Comparison of ENCODE assay signal across 8 cellular contexts in the genomic region with DNA sequence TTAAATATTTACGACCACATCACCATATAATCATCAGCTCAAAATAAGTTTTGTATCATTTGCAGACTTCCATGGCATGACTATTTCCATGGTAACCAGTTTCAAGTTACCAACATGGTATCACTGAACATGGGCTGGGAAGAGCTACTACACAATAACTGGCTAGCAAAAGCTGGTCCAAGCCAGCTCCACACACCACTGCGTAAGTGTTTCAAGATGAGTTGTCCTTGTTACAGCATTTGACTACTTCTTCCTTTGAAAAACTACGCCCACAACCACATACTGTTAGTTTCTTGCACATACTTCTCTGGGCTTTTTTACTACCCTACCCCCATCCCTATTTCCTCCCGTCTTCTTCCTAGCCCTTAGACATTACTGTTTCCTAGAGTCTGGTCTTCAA. TPM values are rescaled to one million over a fixed set of nuclear protein-coding genes. Genes with fewer than 3 reads are reported as not detected.
DNase-seq lines count a peak whose midpoint lies in the region; ATAC-seq and TF ChIP-seq lines count a peak whose summit lies in the region.

No MANE protein-coding gene starts in this region.

- no peak for TF ChIP-seq EP300 in transverse colon (IDR thresholded peaks at IDR 0.05; ENCODE audit: low read depth)

- H3K4me3 ChIP-seq in transverse colon = no peak overlapping the region

- ATAC-seq in HG03066 (IDR thresholded peaks at IDR 0.05; ENCODE audit: low read depth, unreplicated experiment) = peak; percentile 92
- ATAC-seq in stimulated activated naive CD8-positive, alpha-beta T cell treated with anti-CD3 and anti-CD28 coated beads, Interleukin-15, amount 100 ng/mL, for 72 hours = peak; percentile 99

- in situ Hi-C loops in transverse colon (cut with MboI; ENCODE audit: low pct_ligation_motif_present in 1 of 4, low pct_unique_long_range_greater_than_20kb in 1 of 4, low sequenced_read_pairs in 3 of 4) = no loop called here

- H3K9me3 Mint-ChIP-seq in activated naive CD4-positive, alpha-beta T cell treated with anti-CD3 and anti-CD28 coated beads, Interleukin-2, amount 50 U/mL, for 24 hours = no peaks in the 10 kb centered on the region
- H3K9me3 Mint-ChIP-seq in stimulated activated naive CD8-positive, alpha-beta T cell treated with anti-CD3 and anti-CD28 coated beads, Interleukin-15, amount 100 ng/mL, for 72 hours = no peaks in the 10 kb centered on the region

- H3K27me3 Mint-ChIP-seq in activated naive CD4-positive, alpha-beta T cell treated with anti-CD3 and anti-CD28 coated beads, Interleukin-2, amount 50 U/mL, for 24 hours = no peaks in the 10 kb centered on the region
- H3K27me3 Mint-ChIP-seq in stimulated activated naive CD8-positive, alpha-beta T cell treated with anti-CD3 and anti-CD28 coated beads, Interleukin-15, amount 100 ng/mL, for 72 hours = no peaks in the 10 kb centered on the region

- peaks cover 79% of the 10 kb centered on the region for H3K4me1 Mint-ChIP-seq in activated naive CD4-positive, alpha-beta T cell treated with anti-CD3 and anti-CD28 coated beads, Interleukin-2, amount 50 U/mL, for 24 hours
- H3K4me1 Mint-ChIP-seq in stimulated activated naive CD8-positive, alpha-beta T cell treated with anti-CD3 and anti-CD28 coated beads, Interleukin-15, amount 100 ng/mL, for 72 hours = peaks cover 68% of the 10 kb centered on the region

- peaks cover 0 to 68% (median 34%) of the 10 kb centered on the region in 4 donors for H3K36me3 ChIP-seq in transverse colon

- peak overlapping the region; percentile 62 for H3K4me3 Mint-ChIP-seq in activated naive CD4-positive, alpha-beta T cell treated with anti-CD3 and anti-CD28 coated beads, Interleukin-2, amount 50 U/mL, for 24 hours
- H3K4me3 Mint-ChIP-seq in stimulated activated naive CD8-positive, alpha-beta T cell treated with anti-CD3 and anti-CD28 coated beads, Interleukin-15, amount 100 ng/mL, for 72 hours = peak overlapping the region; percentile 13 to 49

- H3K36me3 Mint-ChIP-seq in activated naive CD4-positive, alpha-beta T cell treated with anti-CD3 and anti-CD28 coated beads, Interleukin-2, amount 50 U/mL, for 24 hours = peaks cover 36% of the 10 kb centered on the region

- no peaks in the 10 kb centered on the region for H3K27me3 ChIP-seq in transverse colon

- peak overlapping the region; percentile 89 for H3K27ac Mint-ChIP-seq in activated naive CD4-positive, alpha-beta T cell treated with anti-CD3 and anti-CD28 coated beads, Interleukin-2, amount 50 U/mL, for 24 hours
- H3K27ac Mint-ChIP-seq in stimulated activated naive CD8-positive, alpha-beta T cell treated with anti-CD3 and anti-CD28 coated beads, Interleukin-15, amount 100 ng/mL, for 72 hours = peak overlapping the region; percentile 73 to 86

- intact Hi-C loops in transverse colon (cut with DNase I; ENCODE audit: low total_unique reads) = no loop called here

- H3K27ac ChIP-seq in transverse colon = no peak overlapping the region

- H3K9me3 ChIP-seq in transverse colon = no peaks in the 10 kb centered on the region

- DNase-seq in activated naive CD4-positive, alpha-beta T cell treated with Interleukin-2 at 50 U/mL for 16 hours = peak; percentile 43
- DNase-seq in activated naive CD4-positive, alpha-beta T cell (lab: John Stamatoyannopoulos, UW) = no peak
- peak; percentile 17 to 59 for DNase-seq in stimulated activated naive CD8-positive, alpha-beta T cell treated with anti-CD3 and anti-CD28 coated beads, Interleukin-15, amount 100 ng/mL, for 72 hours
- DNase-seq in AML-193 (lab: John Stamatoyannopoulos, UW) (no peak), transverse colon (no peak), 8988T (no peak)

- H3K4me1 ChIP-seq in transverse colon = peaks cover 0 to 51% (median 4%) of the 10 kb centered on the region in 4 donors

- no peak for TF ChIP-seq CTCF in transverse colon (IDR thresholded peaks at IDR 0.05)

- TF ChIP-seq POLR2A in transverse colon (IDR thresholded peaks at IDR 0.05) = no peak

- 71 to 85% methylated on average over 3 to 4 of the region's 4 CpGs for WGBS in transverse colon (ENCODE audit: low coverage in 1 of 2), 2 donors

RNA-seq across cellular contexts. Expression of a gene that starts 8.5 kb away (rescaled TPM):
- total RNA-seq in transverse colon = 100 to 1,000 TPM; 109 to 448 (median 313) TPM

Comparison
In these comparisons a context has a peak if more than half of its experiments do, and no peak if none do; other contexts are left out.
1. DNase-seq: peak in activated naive CD4-positive, alpha-beta T cell treated with Interleukin-2 at 50 U/mL for 16 hours (single experiment) and stimulated activated naive CD8-positive, alpha-beta T cell treated with anti-CD3 and anti-CD28 coated beads, Interleukin-15, amount 100 ng/mL, for 72 hours (2 of 2); none in activated naive CD4-positive, alpha-beta T cell (0 of 4), AML-193 (0 of 2), transverse colon (single experiment) and 8988T (single experiment).